ENCODE assay signal across 1 cellular context in the genomic region with DNA sequence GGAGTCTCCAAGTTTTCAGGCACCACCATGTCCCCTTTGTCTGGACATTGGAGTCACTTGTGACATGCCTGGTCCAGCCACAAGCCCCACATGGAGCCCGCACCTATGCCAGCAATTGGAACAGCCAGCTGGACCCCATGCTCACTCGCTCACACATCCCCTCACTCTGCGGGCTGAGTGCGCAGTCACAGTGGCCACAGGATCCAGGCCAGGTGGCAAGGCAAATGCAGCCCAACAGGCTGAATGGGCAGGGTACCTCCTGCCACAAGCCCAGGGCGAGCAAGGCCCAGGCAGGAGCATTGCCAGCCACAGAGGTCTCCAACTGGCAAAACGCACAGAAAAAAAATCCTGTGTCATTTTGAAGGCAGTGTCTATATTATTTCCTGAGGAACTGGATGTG.
TF ChIP-seq lines count a peak whose summit lies in the region.

No MANE protein-coding gene starts in this region.

TF ChIP-seq in GM23338, 12 proteins besides CTCF, POLR2A, EP300 and RAD21:
- no peak for TF ChIP-seq ZNF331 (CRISPR knock-in tag; IDR thresholded peaks at IDR 0.05; ENCODE audit: low read depth)
- no peak for TF ChIP-seq CREB1 (CRISPR knock-in tag; IDR thresholded peaks at IDR 0.05; ENCODE audit: low read depth)
- no peak for TF ChIP-seq JUNB (IDR thresholded peaks at IDR 0.05; ENCODE audit: unreplicated experiment)
- TF ChIP-seq, protein P1, sequence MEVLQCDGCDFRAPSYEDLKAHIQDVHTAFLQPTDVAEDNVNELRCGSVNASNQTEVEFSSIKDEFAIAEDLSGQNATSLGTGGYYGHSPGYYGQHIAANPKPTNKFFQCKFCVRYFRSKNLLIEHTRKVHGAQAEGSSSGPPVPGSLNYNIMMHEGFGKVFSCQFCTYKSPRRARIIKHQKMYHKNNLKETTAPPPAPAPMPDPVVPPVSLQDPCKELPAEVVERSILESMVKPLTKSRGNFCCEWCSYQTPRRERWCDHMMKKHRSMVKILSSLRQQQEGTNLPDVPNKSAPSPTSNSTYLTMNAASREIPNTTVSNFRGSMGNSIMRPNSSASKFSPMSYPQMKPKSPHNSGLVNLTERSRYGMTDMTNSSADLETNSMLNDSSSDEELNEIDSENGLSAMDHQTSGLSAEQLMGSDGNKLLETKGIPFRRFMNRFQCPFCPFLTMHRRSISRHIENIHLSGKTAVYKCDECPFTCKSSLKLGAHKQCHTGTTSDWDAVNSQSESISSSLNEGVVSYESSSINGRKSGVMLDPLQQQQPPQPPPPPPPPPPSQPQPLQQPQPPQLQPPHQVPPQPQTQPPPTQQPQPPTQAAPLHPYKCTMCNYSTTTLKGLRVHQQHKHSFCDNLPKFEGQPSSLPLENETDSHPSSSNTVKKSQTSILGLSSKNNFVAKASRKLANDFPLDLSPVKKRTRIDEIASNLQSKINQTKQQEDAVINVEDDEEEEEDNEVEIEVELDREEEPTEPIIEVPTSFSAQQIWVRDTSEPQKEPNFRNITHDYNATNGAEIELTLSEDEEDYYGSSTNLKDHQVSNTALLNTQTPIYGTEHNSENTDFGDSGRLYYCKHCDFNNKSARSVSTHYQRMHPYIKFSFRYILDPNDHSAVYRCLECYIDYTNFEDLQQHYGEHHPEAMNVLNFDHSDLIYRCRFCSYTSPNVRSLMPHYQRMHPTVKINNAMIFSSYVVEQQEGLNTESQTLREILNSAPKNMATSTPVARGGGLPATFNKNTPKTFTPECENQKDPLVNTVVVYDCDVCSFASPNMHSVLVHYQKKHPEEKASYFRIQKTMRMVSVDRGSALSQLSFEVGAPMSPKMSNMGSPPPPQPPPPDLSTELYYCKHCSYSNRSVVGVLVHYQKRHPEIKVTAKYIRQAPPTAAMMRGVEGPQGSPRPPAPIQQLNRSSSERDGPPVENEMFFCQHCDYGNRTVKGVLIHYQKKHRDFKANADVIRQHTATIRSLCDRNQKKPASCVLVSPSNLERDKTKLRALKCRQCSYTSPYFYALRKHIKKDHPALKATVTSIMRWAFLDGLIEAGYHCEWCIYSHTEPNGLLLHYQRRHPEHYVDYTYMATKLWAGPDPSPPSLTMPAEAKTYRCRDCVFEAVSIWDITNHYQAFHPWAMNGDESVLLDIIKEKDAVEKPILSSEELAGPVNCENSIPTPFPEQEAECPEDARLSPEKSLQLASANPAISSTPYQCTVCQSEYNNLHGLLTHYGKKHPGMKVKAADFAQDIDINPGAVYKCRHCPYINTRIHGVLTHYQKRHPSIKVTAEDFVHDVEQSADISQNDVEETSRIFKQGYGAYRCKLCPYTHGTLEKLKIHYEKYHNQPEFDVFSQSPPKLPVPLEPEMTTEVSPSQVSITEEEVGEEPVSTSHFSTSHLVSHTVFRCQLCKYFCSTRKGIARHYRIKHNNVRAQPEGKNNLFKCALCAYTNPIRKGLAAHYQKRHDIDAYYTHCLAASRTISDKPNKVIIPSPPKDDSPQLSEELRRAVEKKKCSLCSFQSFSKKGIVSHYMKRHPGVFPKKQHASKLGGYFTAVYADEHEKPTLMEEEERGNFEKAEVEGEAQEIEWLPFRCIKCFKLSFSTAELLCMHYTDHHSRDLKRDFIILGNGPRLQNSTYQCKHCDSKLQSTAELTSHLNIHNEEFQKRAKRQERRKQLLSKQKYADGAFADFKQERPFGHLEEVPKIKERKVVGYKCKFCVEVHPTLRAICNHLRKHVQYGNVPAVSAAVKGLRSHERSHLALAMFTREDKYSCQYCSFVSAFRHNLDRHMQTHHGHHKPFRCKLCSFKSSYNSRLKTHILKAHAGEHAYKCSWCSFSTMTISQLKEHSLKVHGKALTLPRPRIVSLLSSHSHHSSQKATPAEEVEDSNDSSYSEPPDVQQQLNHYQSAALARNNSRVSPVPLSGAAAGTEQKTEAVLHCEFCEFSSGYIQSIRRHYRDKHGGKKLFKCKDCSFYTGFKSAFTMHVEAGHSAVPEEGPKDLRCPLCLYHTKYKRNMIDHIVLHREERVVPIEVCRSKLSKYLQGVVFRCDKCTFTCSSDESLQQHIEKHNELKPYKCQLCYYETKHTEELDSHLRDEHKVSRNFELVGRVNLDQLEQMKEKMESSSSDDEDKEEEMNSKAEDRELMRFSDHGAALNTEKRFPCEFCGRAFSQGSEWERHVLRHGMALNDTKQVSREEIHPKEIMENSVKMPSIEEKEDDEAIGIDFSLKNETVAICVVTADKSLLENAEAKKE (CRISPR knock-in tag; IDR thresholded peaks at IDR 0.05), result no peak
- TF ChIP-seq, protein P2, sequence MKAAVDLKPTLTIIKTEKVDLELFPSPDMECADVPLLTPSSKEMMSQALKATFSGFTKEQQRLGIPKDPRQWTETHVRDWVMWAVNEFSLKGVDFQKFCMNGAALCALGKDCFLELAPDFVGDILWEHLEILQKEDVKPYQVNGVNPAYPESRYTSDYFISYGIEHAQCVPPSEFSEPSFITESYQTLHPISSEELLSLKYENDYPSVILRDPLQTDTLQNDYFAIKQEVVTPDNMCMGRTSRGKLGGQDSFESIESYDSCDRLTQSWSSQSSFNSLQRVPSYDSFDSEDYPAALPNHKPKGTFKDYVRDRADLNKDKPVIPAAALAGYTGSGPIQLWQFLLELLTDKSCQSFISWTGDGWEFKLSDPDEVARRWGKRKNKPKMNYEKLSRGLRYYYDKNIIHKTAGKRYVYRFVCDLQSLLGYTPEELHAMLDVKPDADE (IDR thresholded peaks at IDR 0.05), result no peak
- TF ChIP-seq STAT1 (IDR thresholded peaks at IDR 0.05; ENCODE audit: unreplicated experiment), result no peak
- TF ChIP-seq, protein P3, sequence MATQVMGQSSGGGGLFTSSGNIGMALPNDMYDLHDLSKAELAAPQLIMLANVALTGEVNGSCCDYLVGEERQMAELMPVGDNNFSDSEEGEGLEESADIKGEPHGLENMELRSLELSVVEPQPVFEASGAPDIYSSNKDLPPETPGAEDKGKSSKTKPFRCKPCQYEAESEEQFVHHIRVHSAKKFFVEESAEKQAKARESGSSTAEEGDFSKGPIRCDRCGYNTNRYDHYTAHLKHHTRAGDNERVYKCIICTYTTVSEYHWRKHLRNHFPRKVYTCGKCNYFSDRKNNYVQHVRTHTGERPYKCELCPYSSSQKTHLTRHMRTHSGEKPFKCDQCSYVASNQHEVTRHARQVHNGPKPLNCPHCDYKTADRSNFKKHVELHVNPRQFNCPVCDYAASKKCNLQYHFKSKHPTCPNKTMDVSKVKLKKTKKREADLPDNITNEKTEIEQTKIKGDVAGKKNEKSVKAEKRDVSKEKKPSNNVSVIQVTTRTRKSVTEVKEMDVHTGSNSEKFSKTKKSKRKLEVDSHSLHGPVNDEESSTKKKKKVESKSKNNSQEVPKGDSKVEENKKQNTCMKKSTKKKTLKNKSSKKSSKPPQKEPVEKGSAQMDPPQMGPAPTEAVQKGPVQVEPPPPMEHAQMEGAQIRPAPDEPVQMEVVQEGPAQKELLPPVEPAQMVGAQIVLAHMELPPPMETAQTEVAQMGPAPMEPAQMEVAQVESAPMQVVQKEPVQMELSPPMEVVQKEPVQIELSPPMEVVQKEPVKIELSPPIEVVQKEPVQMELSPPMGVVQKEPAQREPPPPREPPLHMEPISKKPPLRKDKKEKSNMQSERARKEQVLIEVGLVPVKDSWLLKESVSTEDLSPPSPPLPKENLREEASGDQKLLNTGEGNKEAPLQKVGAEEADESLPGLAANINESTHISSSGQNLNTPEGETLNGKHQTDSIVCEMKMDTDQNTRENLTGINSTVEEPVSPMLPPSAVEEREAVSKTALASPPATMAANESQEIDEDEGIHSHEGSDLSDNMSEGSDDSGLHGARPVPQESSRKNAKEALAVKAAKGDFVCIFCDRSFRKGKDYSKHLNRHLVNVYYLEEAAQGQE (IDR thresholded peaks at IDR 0.05; ENCODE audit: unreplicated experiment), result no peak
- no peak for TF ChIP-seq ZNF114 (CRISPR knock-in tag; IDR thresholded peaks at IDR 0.05)
- no peak for TF ChIP-seq EZH2 (IDR thresholded peaks at IDR 0.05; ENCODE audit: low read depth, unreplicated experiment)
TF ChIP-seq in GM23338: peak in this region for 0.
